1 cellular context compared by ENCODE assay signal in the genomic region with DNA sequence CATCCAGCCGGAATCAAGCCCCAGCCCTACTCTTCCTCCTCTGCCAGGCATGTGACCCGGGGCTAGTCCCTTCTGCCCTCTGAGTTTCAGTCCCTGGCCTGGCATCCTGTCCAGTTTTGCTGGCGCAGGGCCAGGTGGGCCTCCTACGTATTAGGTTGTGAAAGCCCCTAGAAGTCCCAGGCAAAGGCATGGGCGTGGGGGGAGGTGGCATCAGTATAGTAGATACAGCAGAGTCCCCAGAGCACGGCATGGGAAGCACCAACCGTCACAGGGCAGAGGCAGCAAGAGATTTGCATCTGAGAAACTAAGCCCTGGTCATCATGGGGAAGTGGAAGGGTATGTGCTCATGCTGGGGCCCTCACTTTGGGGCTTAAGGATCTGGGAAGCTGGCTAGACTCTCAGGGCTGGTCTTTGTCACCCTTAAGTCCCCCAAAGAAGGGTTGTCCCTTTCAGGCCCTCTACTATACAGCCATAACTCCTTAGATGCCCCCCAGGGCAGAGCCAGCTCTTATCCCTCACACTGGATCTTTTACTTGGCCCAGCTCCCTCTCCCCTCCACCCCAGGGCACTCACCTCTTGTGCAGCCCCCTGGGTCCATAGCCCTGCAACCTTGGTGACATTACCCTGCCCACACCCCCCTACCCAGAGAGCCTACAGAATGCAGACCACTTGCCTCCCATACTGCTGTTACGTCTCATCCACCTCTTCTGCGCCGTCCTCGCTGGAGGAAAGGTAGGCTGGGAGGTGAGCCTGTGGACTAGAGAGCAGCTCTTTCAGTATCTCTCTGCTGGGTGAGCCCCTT.
TF ChIP-seq lines count a peak whose summit lies in the region.

No MANE protein-coding gene starts in this region.

TF ChIP-seq in GM12878, 131 proteins besides CTCF, POLR2A, EP300 and RAD21 (continued from another document):
- TF ChIP-seq, protein P1, sequence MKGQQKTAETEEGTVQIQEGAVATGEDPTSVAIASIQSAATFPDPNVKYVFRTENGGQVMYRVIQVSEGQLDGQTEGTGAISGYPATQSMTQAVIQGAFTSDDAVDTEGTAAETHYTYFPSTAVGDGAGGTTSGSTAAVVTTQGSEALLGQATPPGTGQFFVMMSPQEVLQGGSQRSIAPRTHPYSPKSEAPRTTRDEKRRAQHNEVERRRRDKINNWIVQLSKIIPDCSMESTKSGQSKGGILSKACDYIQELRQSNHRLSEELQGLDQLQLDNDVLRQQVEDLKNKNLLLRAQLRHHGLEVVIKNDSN (IDR thresholded peaks at IDR 0.05; ENCODE audit: borderline replicate concordance, extremely low read length, insufficient read depth, low read depth, low read length): no peak
- TF ChIP-seq, protein P2, sequence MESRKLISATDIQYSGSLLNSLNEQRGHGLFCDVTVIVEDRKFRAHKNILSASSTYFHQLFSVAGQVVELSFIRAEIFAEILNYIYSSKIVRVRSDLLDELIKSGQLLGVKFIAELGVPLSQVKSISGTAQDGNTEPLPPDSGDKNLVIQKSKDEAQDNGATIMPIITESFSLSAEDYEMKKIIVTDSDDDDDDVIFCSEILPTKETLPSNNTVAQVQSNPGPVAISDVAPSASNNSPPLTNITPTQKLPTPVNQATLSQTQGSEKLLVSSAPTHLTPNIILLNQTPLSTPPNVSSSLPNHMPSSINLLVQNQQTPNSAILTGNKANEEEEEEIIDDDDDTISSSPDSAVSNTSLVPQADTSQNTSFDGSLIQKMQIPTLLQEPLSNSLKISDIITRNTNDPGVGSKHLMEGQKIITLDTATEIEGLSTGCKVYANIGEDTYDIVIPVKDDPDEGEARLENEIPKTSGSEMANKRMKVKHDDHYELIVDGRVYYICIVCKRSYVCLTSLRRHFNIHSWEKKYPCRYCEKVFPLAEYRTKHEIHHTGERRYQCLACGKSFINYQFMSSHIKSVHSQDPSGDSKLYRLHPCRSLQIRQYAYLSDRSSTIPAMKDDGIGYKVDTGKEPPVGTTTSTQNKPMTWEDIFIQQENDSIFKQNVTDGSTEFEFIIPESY (IDR thresholded peaks at IDR 0.05): no peak
- TF ChIP-seq MYB (IDR thresholded peaks at IDR 0.05; ENCODE audit: borderline replicate concordance, low read depth, low read length) (peak; percentile 48; the same call in 1 of the 2 replicates), NFIC (IDR thresholded peaks at IDR 0.05; ENCODE audit: low read depth, low read length) (peak; percentile 56; the same call in 1 of the 2 replicates), NR2C2 (IDR thresholded peaks at IDR 0.05; ENCODE audit: borderline replicate concordance, control insufficient read depth, insufficient read length, low read depth) (no peak), TCF7 (IDR thresholded peaks at IDR 0.05; ENCODE audit: borderline replicate concordance) (no peak), HDGF (IDR thresholded peaks at IDR 0.05) (no peak), BMI1 (IDR thresholded peaks at IDR 0.05; ENCODE audit: borderline replicate concordance) (peak; percentile 47), CHD1 (IDR thresholded peaks at IDR 0.05; ENCODE audit: low read depth, low read length) (no peak), PAX8 (IDR thresholded peaks at IDR 0.05) (no peak), EGR1 (IDR thresholded peaks at IDR 0.05; ENCODE audit: borderline replicate concordance in 1 of 2, low read depth in 2 of 2, low read length in 2 of 2) (0 out of 3 replicates have a peak, but pooled peaks of 1 of the 2 experiments have one; percentile 9), NR2F1 (conservative IDR thresholded peaks at IDR 0.05) (peak; percentile 85), SUPT20H (IDR thresholded peaks at IDR 0.05; ENCODE audit: borderline replicate concordance, control insufficient read depth, low read depth, low read length) (no peak), WRNIP1 (IDR thresholded peaks at IDR 0.05; ENCODE audit: borderline replicate concordance, low read depth, low read length) (no peak), SMC3 (IDR thresholded peaks at IDR 0.05; ENCODE audit: borderline replicate concordance, low read length) (no peak; the same call in 1 of the 2 replicates), RELA (IDR thresholded peaks at IDR 0.05; ENCODE audit: borderline replicate concordance, partially characterized antibody) (peak; percentile 98), SREBF1 (IDR thresholded peaks at IDR 0.05; ENCODE audit: low read length) (no peak), ESRRA (IDR thresholded peaks at IDR 0.05; ENCODE audit: low read length) (no peak), CHD4 (IDR thresholded peaks at IDR 0.05) (no peak), CBFB (IDR thresholded peaks at IDR 0.05; ENCODE audit: low read depth) (no peak), PML (IDR thresholded peaks at IDR 0.05; ENCODE audit: low read length) (no peak), ZNF207 (IDR thresholded peaks at IDR 0.05; ENCODE audit: borderline replicate concordance) (no peak), SIX5 (IDR thresholded peaks at IDR 0.05; ENCODE audit: low read depth, low read length, severe bottlenecking) (no peak), ETV6 (conservative IDR thresholded peaks at IDR 0.05 in 1 of 2, IDR thresholded peaks at IDR 0.05 in 1 of 2; ENCODE audit: borderline replicate concordance in 1 of 2, low read depth in 1 of 2) (no peak), ZNF24 (IDR thresholded peaks at IDR 0.05) (no peak), YY1 (IDR thresholded peaks at IDR 0.05; ENCODE audit: low read depth, low read length) (0 out of 2 replicates have a peak, but pooled peaks have one; percentile 32)
- TF ChIP-seq, protein P3, sequence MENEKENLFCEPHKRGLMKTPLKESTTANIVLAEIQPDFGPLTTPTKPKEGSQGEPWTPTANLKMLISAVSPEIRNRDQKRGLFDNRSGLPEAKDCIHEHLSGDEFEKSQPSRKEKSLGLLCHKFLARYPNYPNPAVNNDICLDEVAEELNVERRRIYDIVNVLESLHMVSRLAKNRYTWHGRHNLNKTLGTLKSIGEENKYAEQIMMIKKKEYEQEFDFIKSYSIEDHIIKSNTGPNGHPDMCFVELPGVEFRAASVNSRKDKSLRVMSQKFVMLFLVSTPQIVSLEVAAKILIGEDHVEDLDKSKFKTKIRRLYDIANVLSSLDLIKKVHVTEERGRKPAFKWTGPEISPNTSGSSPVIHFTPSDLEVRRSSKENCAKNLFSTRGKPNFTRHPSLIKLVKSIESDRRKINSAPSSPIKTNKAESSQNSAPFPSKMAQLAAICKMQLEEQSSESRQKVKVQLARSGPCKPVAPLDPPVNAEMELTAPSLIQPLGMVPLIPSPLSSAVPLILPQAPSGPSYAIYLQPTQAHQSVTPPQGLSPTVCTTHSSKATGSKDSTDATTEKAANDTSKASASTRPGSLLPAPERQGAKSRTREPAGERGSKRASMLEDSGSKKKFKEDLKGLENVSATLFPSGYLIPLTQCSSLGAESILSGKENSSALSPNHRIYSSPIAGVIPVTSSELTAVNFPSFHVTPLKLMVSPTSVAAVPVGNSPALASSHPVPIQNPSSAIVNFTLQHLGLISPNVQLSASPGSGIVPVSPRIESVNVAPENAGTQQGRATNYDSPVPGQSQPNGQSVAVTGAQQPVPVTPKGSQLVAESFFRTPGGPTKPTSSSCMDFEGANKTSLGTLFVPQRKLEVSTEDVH (IDR thresholded peaks at IDR 0.05; ENCODE audit: low read depth, partially characterized antibody): no peak
- TF ChIP-seq, protein P4, sequence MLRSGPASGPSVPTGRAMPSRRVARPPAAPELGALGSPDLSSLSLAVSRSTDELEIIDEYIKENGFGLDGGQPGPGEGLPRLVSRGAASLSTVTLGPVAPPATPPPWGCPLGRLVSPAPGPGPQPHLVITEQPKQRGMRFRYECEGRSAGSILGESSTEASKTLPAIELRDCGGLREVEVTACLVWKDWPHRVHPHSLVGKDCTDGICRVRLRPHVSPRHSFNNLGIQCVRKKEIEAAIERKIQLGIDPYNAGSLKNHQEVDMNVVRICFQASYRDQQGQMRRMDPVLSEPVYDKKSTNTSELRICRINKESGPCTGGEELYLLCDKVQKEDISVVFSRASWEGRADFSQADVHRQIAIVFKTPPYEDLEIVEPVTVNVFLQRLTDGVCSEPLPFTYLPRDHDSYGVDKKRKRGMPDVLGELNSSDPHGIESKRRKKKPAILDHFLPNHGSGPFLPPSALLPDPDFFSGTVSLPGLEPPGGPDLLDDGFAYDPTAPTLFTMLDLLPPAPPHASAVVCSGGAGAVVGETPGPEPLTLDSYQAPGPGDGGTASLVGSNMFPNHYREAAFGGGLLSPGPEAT (IDR thresholded peaks at IDR 0.05; ENCODE audit: low read depth): peak; percentile 98
- TF ChIP-seq, protein P5, sequence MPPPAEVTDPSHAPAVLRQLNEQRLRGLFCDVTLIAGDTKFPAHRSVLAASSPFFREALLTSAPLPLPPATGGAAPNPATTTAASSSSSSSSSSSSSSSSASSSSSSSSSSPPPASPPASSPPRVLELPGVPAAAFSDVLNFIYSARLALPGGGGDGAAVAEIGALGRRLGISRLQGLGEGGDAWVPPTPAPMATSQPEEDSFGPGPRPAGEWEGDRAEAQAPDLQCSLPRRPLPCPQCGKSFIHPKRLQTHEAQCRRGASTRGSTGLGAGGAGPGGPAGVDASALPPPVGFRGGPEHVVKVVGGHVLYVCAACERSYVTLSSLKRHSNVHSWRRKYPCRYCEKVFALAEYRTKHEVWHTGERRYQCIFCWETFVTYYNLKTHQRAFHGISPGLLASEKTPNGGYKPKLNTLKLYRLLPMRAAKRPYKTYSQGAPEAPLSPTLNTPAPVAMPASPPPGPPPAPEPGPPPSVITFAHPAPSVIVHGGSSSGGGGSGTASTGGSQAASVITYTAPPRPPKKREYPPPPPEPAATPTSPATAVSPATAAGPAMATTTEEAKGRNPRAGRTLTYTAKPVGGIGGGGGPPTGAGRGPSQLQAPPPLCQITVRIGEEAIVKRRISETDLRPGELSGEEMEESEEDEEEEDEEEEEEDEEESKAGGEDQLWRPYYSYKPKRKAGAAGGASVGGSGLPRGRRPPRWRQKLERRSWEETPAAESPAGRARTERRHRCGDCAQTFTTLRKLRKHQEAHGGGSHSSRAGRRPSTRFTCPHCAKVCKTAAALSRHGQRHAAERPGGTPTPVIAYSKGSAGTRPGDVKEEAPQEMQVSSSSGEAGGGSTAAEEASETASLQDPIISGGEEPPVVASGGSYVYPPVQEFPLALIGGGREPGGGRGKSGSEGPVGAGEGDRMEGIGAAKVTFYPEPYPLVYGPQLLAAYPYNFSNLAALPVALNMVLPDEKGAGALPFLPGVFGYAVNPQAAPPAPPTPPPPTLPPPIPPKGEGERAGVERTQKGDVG (CRISPR knock-in tag; IDR thresholded peaks at IDR 0.05): no peak
- TF ChIP-seq, protein P6, sequence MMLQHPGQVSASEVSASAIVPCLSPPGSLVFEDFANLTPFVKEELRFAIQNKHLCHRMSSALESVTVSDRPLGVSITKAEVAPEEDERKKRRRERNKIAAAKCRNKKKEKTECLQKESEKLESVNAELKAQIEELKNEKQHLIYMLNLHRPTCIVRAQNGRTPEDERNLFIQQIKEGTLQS (IDR thresholded peaks at IDR 0.05; ENCODE audit: borderline replicate concordance, extremely low read depth, low read depth, low read length): no peak
- TF ChIP-seq, protein P7, sequence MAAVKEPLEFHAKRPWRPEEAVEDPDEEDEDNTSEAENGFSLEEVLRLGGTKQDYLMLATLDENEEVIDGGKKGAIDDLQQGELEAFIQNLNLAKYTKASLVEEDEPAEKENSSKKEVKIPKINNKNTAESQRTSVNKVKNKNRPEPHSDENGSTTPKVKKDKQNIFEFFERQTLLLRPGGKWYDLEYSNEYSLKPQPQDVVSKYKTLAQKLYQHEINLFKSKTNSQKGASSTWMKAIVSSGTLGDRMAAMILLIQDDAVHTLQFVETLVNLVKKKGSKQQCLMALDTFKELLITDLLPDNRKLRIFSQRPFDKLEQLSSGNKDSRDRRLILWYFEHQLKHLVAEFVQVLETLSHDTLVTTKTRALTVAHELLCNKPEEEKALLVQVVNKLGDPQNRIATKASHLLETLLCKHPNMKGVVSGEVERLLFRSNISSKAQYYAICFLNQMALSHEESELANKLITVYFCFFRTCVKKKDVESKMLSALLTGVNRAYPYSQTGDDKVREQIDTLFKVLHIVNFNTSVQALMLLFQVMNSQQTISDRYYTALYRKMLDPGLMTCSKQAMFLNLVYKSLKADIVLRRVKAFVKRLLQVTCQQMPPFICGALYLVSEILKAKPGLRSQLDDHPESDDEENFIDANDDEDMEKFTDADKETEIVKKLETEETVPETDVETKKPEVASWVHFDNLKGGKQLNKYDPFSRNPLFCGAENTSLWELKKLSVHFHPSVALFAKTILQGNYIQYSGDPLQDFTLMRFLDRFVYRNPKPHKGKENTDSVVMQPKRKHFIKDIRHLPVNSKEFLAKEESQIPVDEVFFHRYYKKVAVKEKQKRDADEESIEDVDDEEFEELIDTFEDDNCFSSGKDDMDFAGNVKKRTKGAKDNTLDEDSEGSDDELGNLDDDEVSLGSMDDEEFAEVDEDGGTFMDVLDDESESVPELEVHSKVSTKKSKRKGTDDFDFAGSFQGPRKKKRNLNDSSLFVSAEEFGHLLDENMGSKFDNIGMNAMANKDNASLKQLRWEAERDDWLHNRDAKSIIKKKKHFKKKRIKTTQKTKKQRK (IDR thresholded peaks at IDR 0.05; ENCODE audit: low read depth, low read length): no peak
- TF ChIP-seq, protein P8, sequence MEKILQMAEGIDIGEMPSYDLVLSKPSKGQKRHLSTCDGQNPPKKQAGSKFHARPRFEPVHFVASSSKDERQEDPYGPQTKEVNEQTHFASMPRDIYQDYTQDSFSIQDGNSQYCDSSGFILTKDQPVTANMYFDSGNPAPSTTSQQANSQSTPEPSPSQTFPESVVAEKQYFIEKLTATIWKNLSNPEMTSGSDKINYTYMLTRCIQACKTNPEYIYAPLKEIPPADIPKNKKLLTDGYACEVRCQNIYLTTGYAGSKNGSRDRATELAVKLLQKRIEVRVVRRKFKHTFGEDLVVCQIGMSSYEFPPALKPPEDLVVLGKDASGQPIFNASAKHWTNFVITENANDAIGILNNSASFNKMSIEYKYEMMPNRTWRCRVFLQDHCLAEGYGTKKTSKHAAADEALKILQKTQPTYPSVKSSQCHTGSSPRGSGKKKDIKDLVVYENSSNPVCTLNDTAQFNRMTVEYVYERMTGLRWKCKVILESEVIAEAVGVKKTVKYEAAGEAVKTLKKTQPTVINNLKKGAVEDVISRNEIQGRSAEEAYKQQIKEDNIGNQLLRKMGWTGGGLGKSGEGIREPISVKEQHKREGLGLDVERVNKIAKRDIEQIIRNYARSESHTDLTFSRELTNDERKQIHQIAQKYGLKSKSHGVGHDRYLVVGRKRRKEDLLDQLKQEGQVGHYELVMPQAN (conservative IDR thresholded peaks at IDR 0.05): no peak
- TF ChIP-seq, protein P9, sequence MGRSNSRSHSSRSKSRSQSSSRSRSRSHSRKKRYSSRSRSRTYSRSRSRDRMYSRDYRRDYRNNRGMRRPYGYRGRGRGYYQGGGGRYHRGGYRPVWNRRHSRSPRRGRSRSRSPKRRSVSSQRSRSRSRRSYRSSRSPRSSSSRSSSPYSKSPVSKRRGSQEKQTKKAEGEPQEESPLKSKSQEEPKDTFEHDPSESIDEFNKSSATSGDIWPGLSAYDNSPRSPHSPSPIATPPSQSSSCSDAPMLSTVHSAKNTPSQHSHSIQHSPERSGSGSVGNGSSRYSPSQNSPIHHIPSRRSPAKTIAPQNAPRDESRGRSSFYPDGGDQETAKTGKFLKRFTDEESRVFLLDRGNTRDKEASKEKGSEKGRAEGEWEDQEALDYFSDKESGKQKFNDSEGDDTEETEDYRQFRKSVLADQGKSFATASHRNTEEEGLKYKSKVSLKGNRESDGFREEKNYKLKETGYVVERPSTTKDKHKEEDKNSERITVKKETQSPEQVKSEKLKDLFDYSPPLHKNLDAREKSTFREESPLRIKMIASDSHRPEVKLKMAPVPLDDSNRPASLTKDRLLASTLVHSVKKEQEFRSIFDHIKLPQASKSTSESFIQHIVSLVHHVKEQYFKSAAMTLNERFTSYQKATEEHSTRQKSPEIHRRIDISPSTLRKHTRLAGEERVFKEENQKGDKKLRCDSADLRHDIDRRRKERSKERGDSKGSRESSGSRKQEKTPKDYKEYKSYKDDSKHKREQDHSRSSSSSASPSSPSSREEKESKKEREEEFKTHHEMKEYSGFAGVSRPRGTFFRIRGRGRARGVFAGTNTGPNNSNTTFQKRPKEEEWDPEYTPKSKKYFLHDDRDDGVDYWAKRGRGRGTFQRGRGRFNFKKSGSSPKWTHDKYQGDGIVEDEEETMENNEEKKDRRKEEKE (IDR thresholded peaks at IDR 0.05): no peak
TF ChIP-seq in GM12878: peak in this region for 37.
